10 cellular contexts compared by ENCODE assay signal in genomic region chr10:129605986-129606518, GRCh38.
DNase-seq lines count a peak whose midpoint lies in the region; ATAC-seq, FAIRE-seq and TF ChIP-seq lines count a peak whose summit lies in the region.
"Had no signal": no experiment of that assay in that cellular context is flagged by ENCODE, and none has a peak within 500 bp of the region (broad histone marks: within the 10 kb centered on the region; RNA-seq: fewer than 3 reads in every experiment).

No MANE protein-coding gene starts in this region.

- CTCF ChIA-PET in Calu3 (lab: Charles Lee) = no interaction called here

- no peaks in the 10 kb centered on the region for H4K20me1 ChIP-seq in astrocyte (ENCODE audit: insufficient read depth, low read length)

- H3K4me3 ChIP-seq in astrocyte (ENCODE audit: insufficient read depth, low read depth, low read length) (no peak overlapping the region), retinal pigment epithelial cell (ENCODE audit: low read length) (no peak overlapping the region), pancreas (no peak overlapping the region)
- no peak overlapping the region for H3K4me3 ChIP-seq in effector memory CD4-positive, alpha-beta T cell (ENCODE audit: insufficient read depth, low read depth, low read length, poor library complexity, severe bottlenecking)

- 87 to 88% methylated on average over 19 of the region's 19 CpGs for WGBS in pancreas, 2 donors

- H2AFZ ChIP-seq in astrocyte (ENCODE audit: low read depth, low read length) = no peak overlapping the region

- DNase-seq in astrocyte (ENCODE audit: low read depth) (no peak), retinal pigment epithelial cell (ENCODE audit: low read depth) (peak; percentile 7), pancreas (no peak), Calu3 (no peak), occipital lobe (lab: John Stamatoyannopoulos, UW) (no peak)
- DNase-seq in effector memory CD4-positive, alpha-beta T cell = no peak
- DNase-seq: DMS53, left colon had no signal

- H3K4me1 ChIP-seq in astrocyte (ENCODE audit: insufficient read depth, low read length) (no peaks in the 10 kb centered on the region), pancreas (peaks cover 0 to 10% (median 0%) of the 10 kb centered on the region in 3 donors)
- no peaks in the 10 kb centered on the region for H3K4me1 ChIP-seq in effector memory CD4-positive, alpha-beta T cell (ENCODE audit: control insufficient read depth, insufficient read depth, low read length, poor library complexity, severe bottlenecking)

- H3K9ac ChIP-seq in astrocyte (ENCODE audit: low read length) = no peak overlapping the region

- H3K27me3 Mint-ChIP-seq in astrocyte (ENCODE audit: low read depth, unreplicated experiment) (no peaks in the 10 kb centered on the region), Calu3 (ENCODE audit: unreplicated experiment) (no peaks in the 10 kb centered on the region)

- no TSS peak for BruUV-seq in Calu3 (replicated peaks; lab: Mats Ljungman, UMichigan)

- H3K4me3 Mint-ChIP-seq in astrocyte (ENCODE audit: unreplicated experiment) (no peak overlapping the region), Calu3 (ENCODE audit: low read depth, unreplicated experiment) (no peak overlapping the region)

- TF ChIP-seq CTCF in astrocyte (IDR thresholded peaks at IDR 0.05; ENCODE audit: insufficient read depth, low read depth, low read length) (no peak), retinal pigment epithelial cell (conservative IDR thresholded peaks at IDR 0.05; ENCODE audit: low read depth, low read length) (no peak), pancreas (IDR thresholded peaks at IDR 0.05) (no peak), Calu3 (IDR thresholded peaks at IDR 0.05; ENCODE audit: unreplicated experiment) (no peak)

- FAIRE-seq in astrocyte (lab: Jason Lieb, UNC) (no peak), pancreas (lab: Jason Lieb, UNC) (no peak)

- no peaks in the 10 kb centered on the region for H3K9me3 ChIP-seq in astrocyte (ENCODE audit: insufficient read depth, low read depth, low read length)
- H3K9me3 ChIP-seq in pancreas = no peaks in the 10 kb centered on the region
- no peaks in the 10 kb centered on the region for H3K9me3 ChIP-seq in effector memory CD4-positive, alpha-beta T cell (ENCODE audit: control insufficient read depth, low read length)

- no peaks in the 10 kb centered on the region for H3K79me2 ChIP-seq in astrocyte (ENCODE audit: insufficient read depth, low read length)

- H3K27ac Mint-ChIP-seq in astrocyte (ENCODE audit: unreplicated experiment) = no peak overlapping the region
- H3K27ac Mint-ChIP-seq in Calu3 (ENCODE audit: unreplicated experiment) = no peak overlapping the region

- H3K27ac ChIP-seq in astrocyte (ENCODE audit: low read depth, low read length) (no peak overlapping the region), pancreas (no peak overlapping the region)
- no peak overlapping the region for H3K27ac ChIP-seq in effector memory CD4-positive, alpha-beta T cell (ENCODE audit: insufficient read depth, low read length, poor library complexity, severe bottlenecking)

- peak; percentile 37 for ATAC-seq in GM19035 (IDR thresholded peaks at IDR 0.05; ENCODE audit: unreplicated experiment)
- ATAC-seq in HG03460 (IDR thresholded peaks at IDR 0.05; ENCODE audit: unreplicated experiment) = peak; percentile 49
- ATAC-seq in pancreas = no peak
- ATAC-seq: left colon had no signal

- H3K9me3 Mint-ChIP-seq in astrocyte (ENCODE audit: unreplicated experiment) (peaks cover 5% of the 10 kb centered on the region), Calu3 (ENCODE audit: low read depth, unreplicated experiment) (peaks cover 7% of the 10 kb centered on the region)

- H3K4me1 Mint-ChIP-seq in astrocyte (ENCODE audit: low read depth, unreplicated experiment) (no peaks in the 10 kb centered on the region), Calu3 (ENCODE audit: low read depth, unreplicated experiment) (no peaks in the 10 kb centered on the region)

- H3K4me2 ChIP-seq in astrocyte (ENCODE audit: low read length) = peak overlapping the region; percentile 39

- no peaks in the 10 kb centered on the region for H3K36me3 ChIP-seq in astrocyte (ENCODE audit: insufficient read depth, low read length)
- H3K36me3 ChIP-seq in pancreas = no peaks in the 10 kb centered on the region
- H3K36me3 ChIP-seq in effector memory CD4-positive, alpha-beta T cell (ENCODE audit: control insufficient read depth, insufficient read depth, low read length) = no peaks in the 10 kb centered on the region

- no peaks in the 10 kb centered on the region for H3K27me3 ChIP-seq in astrocyte (ENCODE audit: insufficient read depth, low read length)
- H3K27me3 ChIP-seq in pancreas = no peaks in the 10 kb centered on the region
- no peaks in the 10 kb centered on the region for H3K27me3 ChIP-seq in effector memory CD4-positive, alpha-beta T cell (replicated peaks; ENCODE audit: control insufficient read depth, insufficient read depth, low read length, poor library complexity, severe bottlenecking)

- H3K36me3 Mint-ChIP-seq in astrocyte (ENCODE audit: low read depth, unreplicated experiment) = no peaks in the 10 kb centered on the region
- H3K36me3 Mint-ChIP-seq in Calu3 (ENCODE audit: insufficient read depth, unreplicated experiment) = no peaks in the 10 kb centered on the region

- intact Hi-C loops in pancreas (cut with DNase I) (no loop called here), Calu3 (cut with micrococcal nuclease; ENCODE audit: unreplicated experiment) (no loop called here)

Comparison
In these comparisons a context has a peak if more than half of its experiments do, and no peak if none do; other contexts are left out.
1. ATAC-seq: peak in GM19035 (single experiment) and HG03460 (single experiment); none in pancreas (0 of 4).